ENCODE assay signal across 8 cellular contexts in genomic region chr1:223907943-223908587, GRCh38.
DNase-seq lines count a peak whose midpoint lies in the region; ATAC-seq and TF ChIP-seq lines count a peak whose summit lies in the region.
"Not testable (repeated sequence)": the region's sequence is repeated elsewhere in the genome, so short reads cannot be mapped to it uniquely, and the experiment has no call there.

No MANE protein-coding gene starts in this region.

- H3K4me2 ChIP-seq in GM23338 = not testable (repeated sequence)

- not testable (repeated sequence) for TF ChIP-seq POLR2A in Peyer's patch (IDR thresholded peaks at IDR 0.05)

- not testable (repeated sequence) for H3K4me3 ChIP-seq in AG09309 (ENCODE audit: control insufficient read depth, low read depth, low read length); GM23338; Peyer's patch; ascending aorta; fibroblast of pulmonary artery (replicated peaks; ENCODE audit: low read depth, low read length)

- H2AFZ ChIP-seq in GM23338 = not testable (repeated sequence)

- not testable (repeated sequence) for H3K36me3 ChIP-seq in GM23338 (ENCODE audit: insufficient read depth); Peyer's patch; ascending aorta

- H3F3A ChIP-seq in GM23338 (replicated peaks; ENCODE audit: low read depth) = not testable (repeated sequence)

- H3K27ac Mint-ChIP-seq in GM23338, naive B cell: not testable (repeated sequence)

- H3K9me3 Mint-ChIP-seq in GM23338, naive B cell: not testable (repeated sequence)

- not testable (repeated sequence) for H3K9me3 ChIP-seq in Peyer's patch, ascending aorta

- H3K79me2 ChIP-seq in GM23338 (replicated peaks; ENCODE audit: insufficient read depth) = not testable (repeated sequence)

- H3K36me3 Mint-ChIP-seq in GM23338 (ENCODE audit: low read depth); naive B cell: not testable (repeated sequence)

- H3K4me1 Mint-ChIP-seq in GM23338, naive B cell: not testable (repeated sequence)

- DNase-seq in AG09309 (ENCODE audit: low read depth); GM23338 (ENCODE audit: low spot score); Peyer's patch; ascending aorta (ENCODE audit: low spot score in 2 of 2); fibroblast of pulmonary artery (ENCODE audit: low read depth): not testable (repeated sequence)
- DNase-seq in activated CD8-positive, alpha-beta memory T cell treated with anti-CD3 and anti-CD28 coated beads, Interleukin-2, amount 50 U/mL, for 4 hours = peak; percentile 18
- DNase-seq in naive B cell = peak; percentile 9
- DNase-seq in stimulated activated CD4-positive, alpha-beta T cell treated with anti-CD3 and anti-CD28 coated beads, Interleukin-12 subunit alpha, Interleukin-12 subunit beta, amount 100 ng/mL, for 4 hours = peak; percentile 9

- intact Hi-C loops in ascending aorta (cut with DNase I) = not testable (repeated sequence)

- not testable (repeated sequence) for H3K27me3 Mint-ChIP-seq in GM23338 (ENCODE audit: insufficient read depth, low read depth, poor library complexity); naive B cell

- not testable (repeated sequence) for H3K27me3 ChIP-seq in GM23338 (ENCODE audit: insufficient read depth); Peyer's patch; ascending aorta

- not testable (repeated sequence) for H3K9me2 ChIP-seq in GM23338 (ENCODE audit: insufficient read depth)

- H3K4me1 ChIP-seq in GM23338 (ENCODE audit: insufficient read depth); Peyer's patch; ascending aorta: not testable (repeated sequence)

- not testable (repeated sequence) for H3K27ac ChIP-seq in GM23338 (ENCODE audit: low read depth); Peyer's patch; ascending aorta

- not testable (repeated sequence) for H4K20me1 ChIP-seq in GM23338 (replicated peaks; ENCODE audit: insufficient read depth)

- ATAC-seq in GM23338; naive B cell (ENCODE audit: low read depth in 2 of 2): not testable (repeated sequence)

- TF ChIP-seq CTCF in AG09309 (IDR thresholded peaks at IDR 0.05; ENCODE audit: control insufficient read depth, insufficient read depth, low read depth, low read length, missing control alignments) (peak; percentile 28), GM23338 (conservative IDR thresholded peaks at IDR 0.05; ENCODE audit: low read depth in 2 of 2) (peak; percentile 24 to 25; a peak in 2 of 4 replicates), Peyer's patch (IDR thresholded peaks at IDR 0.05) (peak in 4 of 6 experiments; percentile 9 to 35 (median 21)), ascending aorta (IDR thresholded peaks at IDR 0.05) (peak in 2 of 3 experiments; percentile 40 to 59), fibroblast of pulmonary artery (IDR thresholded peaks at IDR 0.05; ENCODE audit: low read length, missing control alignments) (peak; percentile 19)

- not testable (repeated sequence) for H3K4me3 Mint-ChIP-seq in GM23338, naive B cell
